ENCODE assay signal across 8 cellular contexts in genomic region chr14:23556700-23557440, GRCh38. TPM values are rescaled to one million over a fixed set of nuclear protein-coding genes. Genes with fewer than 3 reads are reported as not detected.
DNase-seq lines count a peak whose midpoint lies in the region; ATAC-seq and TF ChIP-seq lines count a peak whose summit lies in the region.

No MANE protein-coding gene starts in this region.

- peak overlapping the region; percentile 82 for H3K9ac ChIP-seq in HCT116 (ENCODE audit: low read length)

- peaks cover 5 to 21% of the 10 kb centered on the region in 2 experiments; a peak in 3 of 4 replicates for H3K4me1 ChIP-seq in HCT116 (ENCODE audit: control insufficient read depth in 1 of 2, insufficient read depth in 2 of 2, low read length in 2 of 2)
- H3K4me1 ChIP-seq in SJSA1 (replicated peaks) = peaks cover 9% of the 10 kb centered on the region

- intact Hi-C loops in HCT116 (cut with micrococcal nuclease) = loop anchor here (5.0 kb wide), 1 partner anchor 290 kb away; no protein-coding TSS in a partner anchor

- peak overlapping the region; percentile 91 for H3K27ac ChIP-seq in HCT116 (ENCODE audit: low read depth, low read length)
- H3K27ac ChIP-seq in SJSA1 = no peak overlapping the region

- TF ChIP-seq POLR2A in HCT116 (IDR thresholded peaks at IDR 0.05; ENCODE audit: borderline replicate concordance, extremely low read depth, insufficient read depth, insufficient read length) = no peak

- H3K9me3 ChIP-seq in HCT116 (ENCODE audit: control insufficient read depth in 1 of 2, insufficient read depth in 1 of 2, low read depth in 1 of 2, low read length in 2 of 2) = no peaks in the 10 kb centered on the region
- H3K9me3 ChIP-seq in SJSA1 (replicated peaks) = no peaks in the 10 kb centered on the region

- DNase-seq in HCT116 (ENCODE audit: low read depth, low spot score) (no peak), SJSA1 (ENCODE audit: low read depth in 1 of 2, low spot score in 2 of 2) (no peak), fibroblast of mammary gland (ENCODE audit: low read depth) (no peak), skeletal muscle cell (ENCODE audit: low read depth) (no peak), NCI-H510A (lab: John Stamatoyannopoulos, UW) (no peak), NCI-H2107 (lab: John Stamatoyannopoulos, UW) (no peak)

- H3K36me3 ChIP-seq in HCT116 (ENCODE audit: control insufficient read depth in 1 of 2, insufficient read depth in 2 of 2, low read length in 2 of 2) = peaks cover 16 to 19% of the 10 kb centered on the region in 2 experiments; a peak in 3 of 4 replicates
- no peaks in the 10 kb centered on the region; the same call in 1 of the 2 replicates for H3K36me3 ChIP-seq in SJSA1

- POLR2A ChIA-PET in HCT116 (lab: Charles Lee) = no interaction called here

- H3K27me3 ChIP-seq in HCT116 (ENCODE audit: insufficient read depth, low read length) (no peaks in the 10 kb centered on the region), SJSA1 (replicated peaks) (peaks cover 1% of the 10 kb centered on the region)

- ATAC-seq in HCT116 (no peak), HG03025 (IDR thresholded peaks at IDR 0.05; ENCODE audit: low FRiP score, unreplicated experiment) (no peak), HG03159 (IDR thresholded peaks at IDR 0.05; ENCODE audit: unreplicated experiment) (no peak)

- H4K20me1 ChIP-seq in HCT116 (ENCODE audit: insufficient read depth) = no peaks in the 10 kb centered on the region

- no peak overlapping the region for H2AFZ ChIP-seq in HCT116 (ENCODE audit: low read depth, low read length, poor library complexity, severe bottlenecking)

- no peak for TF ChIP-seq CTCF in HCT116 (IDR thresholded peaks at IDR 0.05 in 2 of 3, conservative IDR thresholded peaks at IDR 0.05 in 1 of 3; ENCODE audit: borderline replicate concordance in 1 of 3, insufficient read depth in 1 of 3, low read depth in 2 of 3, low read length in 2 of 3)
- TF ChIP-seq CTCF in fibroblast of mammary gland (conservative IDR thresholded peaks at IDR 0.05; ENCODE audit: control insufficient read depth, insufficient read depth, low read depth, low read length) = no peak

- peak overlapping the region; percentile 95 for H3K4me2 ChIP-seq in HCT116 (ENCODE audit: low read length)

- H3K9me2 ChIP-seq in HCT116 (ENCODE audit: insufficient read depth) = no peaks in the 10 kb centered on the region

- RAD21 ChIA-PET in HCT116 (lab: Charles Lee; ENCODE audit: low non-redundant PET in 1 of 2, low total read pairs in 2 of 2, uncharacterized antibody in 2 of 2, unreplicated experiment in 2 of 2) = no interaction called here

- peaks cover 6% of the 10 kb centered on the region; the same call in 1 of the 2 replicates for H3K79me2 ChIP-seq in HCT116 (ENCODE audit: insufficient read depth, low read length)

- no peak for TF ChIP-seq RAD21 in HCT116 (IDR thresholded peaks at IDR 0.05; ENCODE audit: low read depth)

- BruUV-seq in HCT116 (replicated peaks; lab: Mats Ljungman, UMichigan) = no TSS peak

- CTCF ChIA-PET in HCT116 (lab: Charles Lee) = interaction anchor here (0.8 to 6.0 kb wide), 4 partner anchors 11 to 78 kb away, joined by 3 to 69 read pairs (median 12); partner anchors contain the start of gene AP1G2

- H3K4me3 ChIP-seq in HCT116 (replicated peaks in 1 of 2; ENCODE audit: low read depth in 1 of 2, low read length in 2 of 2) = peak overlapping the region; percentile 81 to 92
- H3K4me3 ChIP-seq in SJSA1 = peak overlapping the region; percentile 74
- H3K4me3 ChIP-seq in fibroblast of mammary gland (ENCODE audit: control insufficient read depth, low read depth, low read length) = peak overlapping the region; percentile 90
- peak overlapping the region; percentile 91 for H3K4me3 ChIP-seq in skeletal muscle cell (ENCODE audit: low read depth, low read length)

TF ChIP-seq in HCT116, 20 proteins besides CTCF, POLR2A, EP300 and RAD21:
- TF ChIP-seq CEBPB (IDR thresholded peaks at IDR 0.05; ENCODE audit: low read depth) (no peak), FOSL1 (IDR thresholded peaks at IDR 0.05; ENCODE audit: low read depth) (no peak), ZNF274 (IDR thresholded peaks at IDR 0.05; ENCODE audit: low read depth, low read length) (no peak)
- TF ChIP-seq, protein P1, sequence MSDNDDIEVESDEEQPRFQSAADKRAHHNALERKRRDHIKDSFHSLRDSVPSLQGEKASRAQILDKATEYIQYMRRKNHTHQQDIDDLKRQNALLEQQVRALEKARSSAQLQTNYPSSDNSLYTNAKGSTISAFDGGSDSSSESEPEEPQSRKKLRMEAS (IDR thresholded peaks at IDR 0.05) = no peak
TF ChIP-seq in HCT116: peak in this region for 0.

RNA-seq across cellular contexts. Expression of gene THTPA, which starts 0.8 kb away (rescaled TPM):
- 5.8 TPM for total RNA-seq in HCT116 (2021; ENCODE audit: unreplicated experiment)
- polyA plus RNA-seq in HCT116 (2012) = 3.8 and 4.4 TPM in 2 replicates
- 5.0 TPM in 2 replicates for total RNA-seq in SJSA1 (2014; rRNA removed; shearing (Covaris generic))

RNA-seq across cellular contexts. Expression of gene ZFHX2, which starts 5.3 kb away (rescaled TPM):
- total RNA-seq in HCT116 (2021; ENCODE audit: unreplicated experiment) = 3.6 TPM
- 0.79 and 0.82 TPM in 2 replicates for polyA plus RNA-seq in HCT116 (2012)
- total RNA-seq in SJSA1 (2014; rRNA removed; shearing (Covaris generic)) = not detected in 2 replicates

RNA-seq across cellular contexts. Expression of gene AP1G2, which starts 10.7 kb away (rescaled TPM):
- total RNA-seq in HCT116 (2021; ENCODE audit: unreplicated experiment) = 155 TPM
- polyA plus RNA-seq in HCT116 (2012) = 135 and 138 TPM in 2 replicates
- 0.74 and 1.1 TPM in 2 replicates for total RNA-seq in SJSA1 (2014; rRNA removed; shearing (Covaris generic))

RNA-seq across cellular contexts. Expression of gene JPH4, which starts 21.7 kb away (rescaled TPM):
- total RNA-seq in HCT116 (2021; ENCODE audit: unreplicated experiment) = 0.15 TPM
- 0.01 TPM in 1 of 2 replicates, not detected in the other for polyA plus RNA-seq in HCT116 (2012)
- total RNA-seq in SJSA1 (2014; rRNA removed; shearing (Covaris generic)) = not detected in 2 replicates

Comparison
In these comparisons a context has a peak if more than half of its experiments do, and no peak if none do; other contexts are left out.
1. RNA of gene AP1G2, which starts 10.7 kb away (total RNA-seq): 155 TPM in HCT116 (single experiment); 0.74 to 1.1 TPM in SJSA1; every median in the first group is over 10 times any median in the second.
2. Peak in every context shown above with its lines, with median percentiles within 50 percentile points of each other: H3K4me3 ChIP-seq.